17 cellular contexts compared by ENCODE assay signal in the genomic region with DNA sequence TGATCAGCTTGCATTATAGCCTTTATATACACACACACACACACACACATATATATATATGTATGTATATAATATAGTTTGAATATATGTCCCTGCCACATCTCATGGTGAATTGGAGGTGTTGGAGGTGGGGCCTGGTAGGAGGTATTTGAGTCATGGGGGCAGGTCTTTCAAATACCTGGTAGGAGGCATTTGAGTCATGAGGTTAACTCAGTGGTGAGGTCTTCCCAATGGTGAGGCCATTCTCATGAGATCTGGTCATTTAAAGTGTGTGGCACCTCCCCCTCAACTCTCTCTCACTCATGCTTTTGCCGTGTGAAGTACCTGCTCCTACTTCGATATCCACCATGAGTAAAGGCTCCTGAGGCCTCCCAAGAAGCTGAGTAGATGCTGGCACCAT. TPM values are rescaled to one million over a fixed set of nuclear protein-coding genes. Genes with fewer than 3 reads are reported as not detected.
A peak's percentile ranks its signal among the peaks of the same experiment; 100 is the strongest.
DNase-seq lines count a peak whose midpoint lies in the region; ATAC-seq lines count a peak whose summit lies in the region.
"Had no signal": no experiment of that assay in that cellular context is flagged by ENCODE, and none has a peak within 500 bp of the region (broad histone marks: within the 10 kb centered on the region; RNA-seq: fewer than 3 reads in every experiment).

No MANE protein-coding gene starts in this region.

- CTCF ChIA-PET in activated CD4-positive, alpha-beta T cell treated with anti-CD3 and anti-CD28 coated beads for 36 hours (lab: Charles Lee): no interaction called here

- H3K27ac Mint-ChIP-seq in activated CD4-positive, alpha-beta T cell treated with anti-CD3 and anti-CD28 coated beads for 36 hours: no peak overlapping the region
- no peak overlapping the region for H3K27ac Mint-ChIP-seq in activated T-cell treated with anti-CD3 and anti-CD28 coated beads, Interleukin-2, amount 50 U/mL, for 72 hours
- no peak overlapping the region for H3K27ac Mint-ChIP-seq in stimulated activated naive CD8-positive, alpha-beta T cell treated with anti-CD3 and anti-CD28 coated beads, Interleukin-15, amount 100 ng/mL, for 72 hours
- no peak overlapping the region for H3K27ac Mint-ChIP-seq in stimulated activated effector memory CD8-positive, alpha-beta T cell treated with anti-CD3 and anti-CD28 coated beads, Interleukin-12 subunit alpha, Interleukin-12 subunit beta, amount 100 ng/mL, for 72 hours
- H3K27ac Mint-ChIP-seq: B cell; CD4-positive, alpha-beta T cell; CD8-positive, alpha-beta T cell had no signal

- POLR2A ChIA-PET in activated CD4-positive, alpha-beta T cell treated with anti-CD3 and anti-CD28 coated beads for 36 hours (lab: Charles Lee): no interaction called here

- H3K4me3 Mint-ChIP-seq in activated CD4-positive, alpha-beta T cell treated with anti-CD3 and anti-CD28 coated beads for 36 hours: no peak overlapping the region
- no peak overlapping the region for H3K4me3 Mint-ChIP-seq in activated T-cell treated with anti-CD3 and anti-CD28 coated beads, Interleukin-2, amount 50 U/mL, for 72 hours
- H3K4me3 Mint-ChIP-seq in activated T-cell treated with anti-CD3 and anti-CD28 coated beads, Interleukin-2, amount 50 U/mL, for 4 hours: no peak overlapping the region
- H3K4me3 Mint-ChIP-seq in stimulated activated naive CD8-positive, alpha-beta T cell treated with anti-CD3 and anti-CD28 coated beads, Interleukin-15, amount 100 ng/mL, for 72 hours: no peak overlapping the region
- H3K4me3 Mint-ChIP-seq in stimulated activated effector memory CD8-positive, alpha-beta T cell treated with anti-CD3 and anti-CD28 coated beads, Interleukin-12 subunit alpha, Interleukin-12 subunit beta, amount 100 ng/mL, for 72 hours: no peak overlapping the region
- H3K4me3 Mint-ChIP-seq: B cell; CD4-positive, alpha-beta T cell; CD8-positive, alpha-beta T cell had no signal

- peaks cover 2% of the 10 kb centered on the region for H3K4me1 Mint-ChIP-seq in activated CD4-positive, alpha-beta T cell treated with anti-CD3 and anti-CD28 coated beads for 36 hours
- H3K4me1 Mint-ChIP-seq in activated T-cell treated with anti-CD3 and anti-CD28 coated beads, Interleukin-2, amount 50 U/mL, for 72 hours (ENCODE audit: low read depth): no peaks in the 10 kb centered on the region
- H3K4me1 Mint-ChIP-seq in activated T-cell treated with anti-CD3 and anti-CD28 coated beads, Interleukin-2, amount 50 U/mL, for 4 hours (ENCODE audit: low read depth): no peaks in the 10 kb centered on the region
- H3K4me1 Mint-ChIP-seq in stimulated activated naive CD8-positive, alpha-beta T cell treated with anti-CD3 and anti-CD28 coated beads, Interleukin-15, amount 100 ng/mL, for 72 hours: no peaks in the 10 kb centered on the region
- H3K4me1 Mint-ChIP-seq in stimulated activated effector memory CD8-positive, alpha-beta T cell treated with anti-CD3 and anti-CD28 coated beads, Interleukin-12 subunit alpha, Interleukin-12 subunit beta, amount 100 ng/mL, for 72 hours: no peaks in the 10 kb centered on the region
- H3K4me1 Mint-ChIP-seq: B cell had no signal

- peak; percentile 36 for ATAC-seq in activated CD4-positive, alpha-beta T cell treated with anti-CD3 and anti-CD28 coated beads for 36 hours
- peak; percentile 32 to 64 for ATAC-seq in activated T-cell treated with anti-CD3 and anti-CD28 coated beads, Interleukin-2, amount 50 U/mL, for 72 hours (replicated peaks in 1 of 2)
- ATAC-seq in activated T-cell treated with anti-CD3 and anti-CD28 coated beads, Interleukin-2, amount 50 U/mL, for 4 hours: no peak
- peak; percentile 57 for ATAC-seq in stimulated activated naive CD8-positive, alpha-beta T cell treated with anti-CD3 and anti-CD28 coated beads, Interleukin-15, amount 100 ng/mL, for 72 hours
- no peak for ATAC-seq in stimulated activated naive CD8-positive, alpha-beta T cell treated with anti-CD3 and anti-CD28 coated beads, Interleukin-15, Interleukin-2, amounts not matched to agents 100 U/mL and 50 U/mL, for 24 hours
- peak; percentile 40 for ATAC-seq in stimulated activated effector memory CD8-positive, alpha-beta T cell treated with anti-CD3 and anti-CD28 coated beads, Interleukin-12 subunit alpha, Interleukin-12 subunit beta, amount 100 ng/mL, for 72 hours
- ATAC-seq: A549; CD8-positive, alpha-beta T cell had no signal

- DNase-seq in activated CD4-positive, alpha-beta T cell treated with anti-CD3 and anti-CD28 coated beads for 36 hours: peak; percentile 6
- no peak for DNase-seq in activated CD4-positive, alpha-beta T cell treated with anti-CD3 and anti-CD28 coated beads, Interleukin-2, amount 50 U/mL, for 1 hour
- peak in 1 of 2 donors; percentile 5 for DNase-seq in activated T-cell treated with anti-CD3 and anti-CD28 coated beads, Interleukin-2, amount 50 U/mL, for 72 hours
- no peak for DNase-seq in activated T-cell treated with anti-CD3 and anti-CD28 coated beads, Interleukin-2, amount 50 U/mL, for 4 hours
- no peak for DNase-seq in stimulated activated naive CD8-positive, alpha-beta T cell treated with anti-CD3 and anti-CD28 coated beads, Interleukin-15, amount 100 ng/mL, for 72 hours
- no peak for DNase-seq in stimulated activated naive CD8-positive, alpha-beta T cell treated with anti-CD3 and anti-CD28 coated beads, Interleukin-15, Interleukin-2, amounts not matched to agents 100 U/mL and 50 U/mL, for 24 hours
- DNase-seq in stimulated activated effector memory CD8-positive, alpha-beta T cell treated with anti-CD3 and anti-CD28 coated beads, Interleukin-12 subunit alpha, Interleukin-12 subunit beta, amount 100 ng/mL, for 72 hours (ENCODE audit: low spot score in 2 of 2): no peak
- no peak for DNase-seq in NCI-H524 (lab: John Stamatoyannopoulos, UW)
- DNase-seq: AML-193; Caco-2; Calu3; CD4-positive, alpha-beta T cell; CD8-positive, alpha-beta T cell; DMS79 treated with DMSO at 0.1 percent for 48 hours; GF-D8 had no signal

- H3K27me3 Mint-ChIP-seq in activated CD4-positive, alpha-beta T cell treated with anti-CD3 and anti-CD28 coated beads for 36 hours: peaks cover 10% of the 10 kb centered on the region
- no peaks in the 10 kb centered on the region for H3K27me3 Mint-ChIP-seq in activated T-cell treated with anti-CD3 and anti-CD28 coated beads, Interleukin-2, amount 50 U/mL, for 72 hours (ENCODE audit: low read depth)
- peaks cover 5% of the 10 kb centered on the region for H3K27me3 Mint-ChIP-seq in activated T-cell treated with anti-CD3 and anti-CD28 coated beads, Interleukin-2, amount 50 U/mL, for 4 hours (ENCODE audit: low read depth)
- H3K27me3 Mint-ChIP-seq in stimulated activated naive CD8-positive, alpha-beta T cell treated with anti-CD3 and anti-CD28 coated beads, Interleukin-15, amount 100 ng/mL, for 72 hours: peaks cover 6% of the 10 kb centered on the region

- H3K9me3 Mint-ChIP-seq in activated CD4-positive, alpha-beta T cell treated with anti-CD3 and anti-CD28 coated beads for 36 hours (ENCODE audit: low read depth): no peaks in the 10 kb centered on the region
- no peaks in the 10 kb centered on the region for H3K9me3 Mint-ChIP-seq in activated T-cell treated with anti-CD3 and anti-CD28 coated beads, Interleukin-2, amount 50 U/mL, for 72 hours
- H3K9me3 Mint-ChIP-seq in activated T-cell treated with anti-CD3 and anti-CD28 coated beads, Interleukin-2, amount 50 U/mL, for 4 hours: no peaks in the 10 kb centered on the region
- H3K9me3 Mint-ChIP-seq in stimulated activated naive CD8-positive, alpha-beta T cell treated with anti-CD3 and anti-CD28 coated beads, Interleukin-15, amount 100 ng/mL, for 72 hours: peaks cover 0 to 9% of the 10 kb centered on the region in 2 donors
- peaks cover 3% of the 10 kb centered on the region for H3K9me3 Mint-ChIP-seq in stimulated activated effector memory CD8-positive, alpha-beta T cell treated with anti-CD3 and anti-CD28 coated beads, Interleukin-12 subunit alpha, Interleukin-12 subunit beta, amount 100 ng/mL, for 72 hours
- H3K9me3 Mint-ChIP-seq: CD4-positive, alpha-beta T cell; CD8-positive, alpha-beta T cell had no signal

- intact Hi-C loops in activated CD4-positive, alpha-beta T cell treated with anti-CD3 and anti-CD28 coated beads for 36 hours (cut with DNase I, micrococcal nuclease): no loop called here

- H3K36me3 Mint-ChIP-seq in activated CD4-positive, alpha-beta T cell treated with anti-CD3 and anti-CD28 coated beads for 36 hours (ENCODE audit: low read depth): no peaks in the 10 kb centered on the region
- H3K36me3 Mint-ChIP-seq in activated T-cell treated with anti-CD3 and anti-CD28 coated beads, Interleukin-2, amount 50 U/mL, for 72 hours (ENCODE audit: insufficient read depth in 2 of 2): no peaks in the 10 kb centered on the region
- no peaks in the 10 kb centered on the region for H3K36me3 Mint-ChIP-seq in activated T-cell treated with anti-CD3 and anti-CD28 coated beads, Interleukin-2, amount 50 U/mL, for 4 hours (ENCODE audit: insufficient read depth)
- no peaks in the 10 kb centered on the region for H3K36me3 Mint-ChIP-seq in stimulated activated effector memory CD8-positive, alpha-beta T cell treated with anti-CD3 and anti-CD28 coated beads, Interleukin-12 subunit alpha, Interleukin-12 subunit beta, amount 100 ng/mL, for 72 hours
- H3K36me3 Mint-ChIP-seq: CD8-positive, alpha-beta T cell had no signal

RNA-seq across cellular contexts. Expression of gene FHIT, which starts 27.5 kb away (rescaled TPM):
- total RNA-seq in activated CD4-positive, alpha-beta T cell treated with anti-CD3 and anti-CD28 coated beads for 36 hours: 10 to 100 TPM; 10.2 to 13.1 TPM
- 10 to 100 TPM; 48.2 to 54.9 TPM for total RNA-seq in activated T-cell treated with anti-CD3 and anti-CD28 coated beads, Interleukin-2, amount 50 U/mL, for 72 hours
- total RNA-seq in activated T-cell treated with anti-CD3 and anti-CD28 coated beads, Interleukin-2, amount 50 U/mL, for 4 hours: 1 to 10 TPM in 2 of 3 donors, under 1 TPM in 1; 0.66 to 5.5 (median 2.4) TPM

Comparison
In these comparisons a context has a peak if more than half of its experiments do, and no peak if none do; other contexts are left out.
1. ATAC-seq: peak in activated CD4-positive, alpha-beta T cell treated with anti-CD3 and anti-CD28 coated beads for 36 hours (single experiment), activated T-cell treated with anti-CD3 and anti-CD28 coated beads, Interleukin-2, amount 50 U/mL, for 72 hours (2 of 2), stimulated activated naive CD8-positive, alpha-beta T cell treated with anti-CD3 and anti-CD28 coated beads, Interleukin-15, amount 100 ng/mL, for 72 hours (single experiment) and stimulated activated effector memory CD8-positive, alpha-beta T cell treated with anti-CD3 and anti-CD28 coated beads, Interleukin-12 subunit alpha, Interleukin-12 subunit beta, amount 100 ng/mL, for 72 hours (single experiment); none in activated T-cell treated with anti-CD3 and anti-CD28 coated beads, Interleukin-2, amount 50 U/mL, for 4 hours (0 of 2) and stimulated activated naive CD8-positive, alpha-beta T cell treated with anti-CD3 and anti-CD28 coated beads, Interleukin-15, Interleukin-2, amounts not matched to agents 100 U/mL and 50 U/mL, for 24 hours (single experiment).